Comparison of ENCODE assay signal across 1 cellular context in genomic region chr17:46943218-46943510, GRCh38.
TF ChIP-seq lines count a peak whose summit lies in the region.

No MANE protein-coding gene starts in this region.

TF ChIP-seq in HepG2, 621 proteins besides CTCF, POLR2A, EP300 and RAD21 (continued from another document):
- TF ChIP-seq ZHX1 (CRISPR knock-in tag; IDR thresholded peaks at IDR 0.05; ENCODE audit: low read depth), result no peak
- no peak for TF ChIP-seq ZNF3 (CRISPR knock-in tag; IDR thresholded peaks at IDR 0.05)
- TF ChIP-seq CBX1 (IDR thresholded peaks at IDR 0.05; ENCODE audit: low read depth), result no peak
- TF ChIP-seq NFATC3 (CRISPR knock-in tag; IDR thresholded peaks at IDR 0.05), result no peak
- TF ChIP-seq ZNF333 (CRISPR knock-in tag; IDR thresholded peaks at IDR 0.05; ENCODE audit: borderline replicate concordance), result no peak
- TF ChIP-seq ZNF274 (CRISPR knock-in tag; IDR thresholded peaks at IDR 0.05), result no peak
- TF ChIP-seq MEIS1 (CRISPR knock-in tag; IDR thresholded peaks at IDR 0.05; ENCODE audit: borderline replicate concordance), result 0 out of 2 replicates have a peak, but pooled peaks have one; percentile 1
- TF ChIP-seq ZNF12 (CRISPR knock-in tag; IDR thresholded peaks at IDR 0.05), result no peak
- TF ChIP-seq E2F1 (CRISPR knock-in tag; IDR thresholded peaks at IDR 0.05), result no peak
- TF ChIP-seq MAFF (IDR thresholded peaks at IDR 0.05; ENCODE audit: low read depth, low read length), result no peak
- TF ChIP-seq MXD4 (CRISPR knock-in tag; IDR thresholded peaks at IDR 0.05), result no peak
- TF ChIP-seq SAFB2 (CRISPR knock-in tag; IDR thresholded peaks at IDR 0.05; ENCODE audit: borderline replicate concordance, low read depth), result no peak
- TF ChIP-seq, protein P1, sequence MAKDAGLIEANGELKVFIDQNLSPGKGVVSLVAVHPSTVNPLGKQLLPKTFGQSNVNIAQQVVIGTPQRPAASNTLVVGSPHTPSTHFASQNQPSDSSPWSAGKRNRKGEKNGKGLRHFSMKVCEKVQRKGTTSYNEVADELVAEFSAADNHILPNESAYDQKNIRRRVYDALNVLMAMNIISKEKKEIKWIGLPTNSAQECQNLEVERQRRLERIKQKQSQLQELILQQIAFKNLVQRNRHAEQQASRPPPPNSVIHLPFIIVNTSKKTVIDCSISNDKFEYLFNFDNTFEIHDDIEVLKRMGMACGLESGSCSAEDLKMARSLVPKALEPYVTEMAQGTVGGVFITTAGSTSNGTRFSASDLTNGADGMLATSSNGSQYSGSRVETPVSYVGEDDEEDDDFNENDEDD (CRISPR knock-in tag; IDR thresholded peaks at IDR 0.05; ENCODE audit: borderline replicate concordance), result no peak
- TF ChIP-seq, protein P2, sequence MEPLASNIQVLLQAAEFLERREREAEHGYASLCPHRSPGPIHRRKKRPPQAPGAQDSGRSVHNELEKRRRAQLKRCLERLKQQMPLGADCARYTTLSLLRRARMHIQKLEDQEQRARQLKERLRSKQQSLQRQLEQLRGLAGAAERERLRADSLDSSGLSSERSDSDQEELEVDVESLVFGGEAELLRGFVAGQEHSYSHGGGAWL (CRISPR knock-in tag; IDR thresholded peaks at IDR 0.05), result no peak
- TF ChIP-seq ZBTB43 (CRISPR knock-in tag; conservative IDR thresholded peaks at IDR 0.05), result no peak
